In genomic region chr20:44034965-44035635, GRCh38 we compare ENCODE assay signal across 15 cellular contexts.
"Had no signal": no experiment of that assay in that cellular context is flagged by ENCODE, and none has a peak within 500 bp of the region (broad histone marks: within the 10 kb centered on the region; RNA-seq: fewer than 3 reads in every experiment).

No MANE protein-coding gene starts in this region.

- H3K27ac ChIP-seq: brain microvascular endothelial cell, dorsolateral prefrontal cortex, left ventricle myocardium inferior, neutrophil, SJSA1, WERI-Rb-1 had no signal

- H3K9me3 ChIP-seq: left ventricle myocardium inferior, neutrophil, SJSA1 had no signal

- H3K27ac Mint-ChIP-seq: activated CD4-positive, alpha-beta T cell treated with anti-CD3 and anti-CD28 coated beads for 36 hours; activated CD8-positive, alpha-beta T cell treated with anti-CD3 and anti-CD28 coated beads for 36 hours had no signal

- DNase-seq: activated CD4-positive, alpha-beta T cell treated with anti-CD3 and anti-CD28 coated beads for 36 hours; activated CD8-positive, alpha-beta T cell treated with anti-CD3 and anti-CD28 coated beads for 36 hours; brain microvascular endothelial cell; dorsolateral prefrontal cortex; left ventricle myocardium inferior; mesenchymal stem cell; posterior cingulate gyrus; right cardiac atrium; SW 1271; T-helper 9 cell; WERI-Rb-1 had no signal

- H3K36me3 Mint-ChIP-seq: activated naive CD4-positive, alpha-beta T cell treated with anti-CD3 and anti-CD28 coated beads, Interleukin-2, amount 50 U/mL, for 72 hours had no signal

- H3K4me1 ChIP-seq: left ventricle myocardium inferior, SJSA1 had no signal

- H3K4me3 Mint-ChIP-seq: activated CD4-positive, alpha-beta T cell treated with anti-CD3 and anti-CD28 coated beads for 36 hours; activated CD8-positive, alpha-beta T cell treated with anti-CD3 and anti-CD28 coated beads for 36 hours had no signal

- H3K4me3 ChIP-seq: dorsolateral prefrontal cortex, left ventricle myocardium inferior, SJSA1 had no signal

- H3K36me3 ChIP-seq: brain microvascular endothelial cell, left ventricle myocardium inferior, neutrophil, WERI-Rb-1 had no signal

- H3K27me3 ChIP-seq: SJSA1 had no signal

- H3K27me3 Mint-ChIP-seq: activated CD4-positive, alpha-beta T cell treated with anti-CD3 and anti-CD28 coated beads for 36 hours had no signal

- ATAC-seq: activated CD4-positive, alpha-beta T cell treated with anti-CD3 and anti-CD28 coated beads for 36 hours; activated CD8-positive, alpha-beta T cell treated with anti-CD3 and anti-CD28 coated beads for 36 hours; activated naive CD4-positive, alpha-beta T cell treated with anti-CD3 and anti-CD28 coated beads, Interleukin-2, amount 50 U/mL, for 72 hours; esophagus mucosa; right cardiac atrium had no signal
